In the genomic region with DNA sequence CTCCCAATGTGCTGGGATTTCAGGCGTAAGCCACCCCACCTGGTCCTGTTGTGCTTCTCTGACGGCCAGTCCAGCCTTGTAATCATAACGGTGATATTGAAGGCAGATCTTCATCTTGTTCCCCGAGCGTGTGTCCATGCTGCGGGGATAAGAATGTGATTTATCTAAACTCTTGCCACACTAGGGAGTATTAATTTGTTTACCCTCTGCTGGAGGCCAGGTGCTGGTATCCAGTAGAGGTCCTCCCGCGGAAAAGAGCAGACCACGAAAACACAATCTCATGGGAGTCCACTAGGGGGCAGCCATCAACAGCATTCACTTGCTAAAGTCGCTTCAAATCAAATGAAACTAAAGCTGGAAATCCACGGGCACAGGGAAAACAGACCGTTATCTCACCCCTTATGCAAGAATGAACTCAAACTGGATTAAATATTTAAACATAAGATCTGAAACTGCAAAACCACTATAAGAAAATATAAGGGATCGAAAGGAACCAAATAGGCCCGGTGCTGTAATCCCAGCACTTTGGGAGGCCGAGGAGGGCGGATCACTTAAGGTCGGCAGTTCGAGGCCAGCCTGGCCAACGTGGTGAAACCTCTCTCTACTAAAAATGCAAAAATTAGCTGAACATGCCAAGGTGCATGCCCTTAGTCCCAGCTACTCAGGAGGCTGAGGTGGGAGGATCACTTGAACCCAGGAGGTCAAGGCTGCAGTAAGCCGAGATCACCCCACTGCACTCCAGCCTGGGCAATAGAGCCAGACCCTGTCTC, we compare ENCODE assay signal across 8 cellular contexts. TPM values are rescaled to one million over a fixed set of nuclear protein-coding genes. Genes with fewer than 3 reads are reported as not detected.
DNase-seq lines count a peak whose midpoint lies in the region; ATAC-seq and TF ChIP-seq lines count a peak whose summit lies in the region.

No MANE protein-coding gene starts in this region.

- no peak overlapping the region for H3K27ac ChIP-seq in AG04450 (ENCODE audit: low read depth, low read length)

- peaks cover 4% of the 10 kb centered on the region for H3K4me1 Mint-ChIP-seq in activated CD4-positive, alpha-beta T cell treated with anti-CD3 and anti-CD28 coated beads for 36 hours

- intact Hi-C loops in activated CD4-positive, alpha-beta T cell treated with anti-CD3 and anti-CD28 coated beads for 36 hours (cut with DNase I, micrococcal nuclease) = loop anchor here in 1 of 2 experiments (10.0 kb wide), 1 partner anchor 708 kb away; no protein-coding TSS in a partner anchor

- CTCF ChIA-PET in AG04450 (lab: Charles Lee) = interaction anchor here (0.5 to 4.7 kb wide), 36 partner anchors 9 to 838 kb away, joined by 3 to 32 read pairs (median 4); a partner anchor contains a TSS
- CTCF ChIA-PET in activated CD4-positive, alpha-beta T cell treated with anti-CD3 and anti-CD28 coated beads for 36 hours (lab: Charles Lee) = interaction anchor here (0.6 to 2.6 kb wide), 22 partner anchors 9 to 711 kb away, joined by 3 to 17 read pairs (median 3); no protein-coding TSS in a partner anchor

- H3K27me3 ChIP-seq in AG04450 (ENCODE audit: control insufficient read depth, insufficient read depth, low read length) = peaks cover 2% of the 10 kb centered on the region

- POLR2A ChIA-PET in AG04450 (lab: Yijun Ruan, JAX) = no interaction called here
- POLR2A ChIA-PET in activated CD4-positive, alpha-beta T cell treated with anti-CD3 and anti-CD28 coated beads for 36 hours (lab: Charles Lee) = interaction anchor here (0.7 kb wide), 1 partner anchor 25 kb away, joined by 6 read pairs; no protein-coding TSS in a partner anchor

- peak; percentile 78 for ATAC-seq in activated CD4-positive, alpha-beta T cell treated with anti-CD3 and anti-CD28 coated beads for 36 hours
- ATAC-seq in GM21381 (IDR thresholded peaks at IDR 0.05; ENCODE audit: unreplicated experiment) = no peak

- TF ChIP-seq CTCF in AG04450 (IDR thresholded peaks at IDR 0.05; ENCODE audit: low read depth, low read length) = peak; percentile 95

- H3K9me3 ChIP-seq in AG04450 (ENCODE audit: control insufficient read depth, insufficient read depth, low read length) = no peaks in the 10 kb centered on the region

- no peaks in the 10 kb centered on the region for H3K27me3 Mint-ChIP-seq in activated CD4-positive, alpha-beta T cell treated with anti-CD3 and anti-CD28 coated beads for 36 hours

- peak; percentile 74 for DNase-seq in AG04450 (ENCODE audit: low read depth, low spot score)
- DNase-seq in GOT3 (lab: John Stamatoyannopoulos, UW) = peak; percentile 62
- peak; percentile 36 to 88 for DNase-seq in NCI-H524 (lab: John Stamatoyannopoulos, UW)
- DNase-seq in activated CD4-positive, alpha-beta T cell treated with anti-CD3 and anti-CD28 coated beads for 36 hours = peak; percentile 86
- peak; percentile 6 to 59 for DNase-seq in cerebellar nuclear complex (lab: John Stamatoyannopoulos, UW)
- peak; percentile 80 for DNase-seq in kidney tubule cell (ENCODE audit: low spot score)
- peak; percentile 77 for DNase-seq in stimulated activated CD4-positive, alpha-beta T cell treated with anti-CD3 and anti-CD28 coated beads, Interleukin-1b, Interleukin-23, amount 100 ng/mL, for 48 hours

- H3K27ac Mint-ChIP-seq in activated CD4-positive, alpha-beta T cell treated with anti-CD3 and anti-CD28 coated beads for 36 hours = no peak overlapping the region

- no peaks in the 10 kb centered on the region for H3K36me3 Mint-ChIP-seq in activated CD4-positive, alpha-beta T cell treated with anti-CD3 and anti-CD28 coated beads for 36 hours (ENCODE audit: low read depth)

- no peaks in the 10 kb centered on the region for H3K9me3 Mint-ChIP-seq in activated CD4-positive, alpha-beta T cell treated with anti-CD3 and anti-CD28 coated beads for 36 hours (ENCODE audit: low read depth)

- H3K4me3 ChIP-seq in AG04450 (ENCODE audit: low read depth, low read length) = no peak overlapping the region

- H3K4me3 Mint-ChIP-seq in activated CD4-positive, alpha-beta T cell treated with anti-CD3 and anti-CD28 coated beads for 36 hours = peak overlapping the region; percentile 26

RNA-seq across cellular contexts. Expression of a gene that starts 22.3 kb away (rescaled TPM):
- polyA plus RNA-seq in AG04450 (2011; rRNA removed) = 32.4 and 41.7 TPM in 2 replicates
- 31.9 and 55.8 TPM in 2 replicates for polyA minus RNA-seq in AG04450 (2011; rRNA and poly(A)+ RNA removed)
- 10 to 100 TPM; 70.7 to 71.1 TPM for total RNA-seq in activated CD4-positive, alpha-beta T cell treated with anti-CD3 and anti-CD28 coated beads for 36 hours

Comparison
In these comparisons a context has a peak if more than half of its experiments do, and no peak if none do; other contexts are left out.
1. DNase-seq: peak in every context shown above with its lines; median percentile 86 in activated CD4-positive, alpha-beta T cell treated with anti-CD3 and anti-CD28 coated beads for 36 hours; 80 in kidney tubule cell; 77 in stimulated activated CD4-positive, alpha-beta T cell treated with anti-CD3 and anti-CD28 coated beads, Interleukin-1b, Interleukin-23, amount 100 ng/mL, for 48 hours; 74 in AG04450; 62 in GOT3; 62 in NCI-H524; 32 in cerebellar nuclear complex.